In the genomic region with DNA sequence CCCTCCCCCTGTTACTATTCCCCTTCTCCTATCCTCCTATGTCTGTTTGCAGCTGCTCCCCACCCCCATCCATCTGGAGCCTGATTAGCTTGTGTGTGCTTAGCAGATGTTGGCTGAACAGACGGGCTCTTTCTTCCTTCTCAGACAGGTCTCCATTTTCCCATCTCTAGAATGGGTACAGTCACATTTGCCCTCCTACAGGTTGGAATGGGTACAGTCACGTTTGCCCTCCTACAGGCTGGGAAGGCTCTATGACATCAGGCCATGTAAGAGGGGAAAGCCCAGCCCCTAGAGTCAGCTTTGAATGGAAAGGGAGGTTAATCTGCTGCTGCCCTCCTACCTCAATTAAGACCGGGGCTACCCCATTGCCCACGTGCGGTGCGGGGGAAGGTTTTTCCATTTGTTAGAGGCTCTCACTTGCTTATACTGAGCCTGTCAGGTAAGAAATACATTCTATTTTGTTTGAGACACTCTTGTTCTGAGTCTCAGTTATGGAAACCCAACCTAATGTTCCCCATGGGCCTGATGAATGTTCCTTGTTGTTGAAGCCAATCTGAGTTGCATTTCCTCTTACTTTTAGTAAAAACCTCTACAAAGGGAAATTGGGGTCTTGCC, we compare ENCODE assay signal across 18 cellular contexts. TPM values are rescaled to one million over a fixed set of nuclear protein-coding genes. Genes with fewer than 3 reads are reported as not detected.
DNase-seq lines count a peak whose midpoint lies in the region; ATAC-seq, FAIRE-seq and TF ChIP-seq lines count a peak whose summit lies in the region.
"Had no signal": no experiment of that assay in that cellular context is flagged by ENCODE, and none has a peak within 500 bp of the region (broad histone marks: within the 10 kb centered on the region; RNA-seq: fewer than 3 reads in every experiment).

No MANE protein-coding gene starts in this region.

- DNase-seq in ELR (ENCODE audit: low read depth), result peak; percentile 16
- no peak for DNase-seq in GM12892 (ENCODE audit: insufficient read length)
- no peak for DNase-seq in activated B cell treated with CpG ODN at 0.5 μM for 24 hours
- DNase-seq in naive B cell, result no peak
- no peak for DNase-seq in NCI-H128 (lab: John Stamatoyannopoulos, UW; ENCODE audit: unreplicated experiment)
- DNase-seq in left ventricle myocardium superior, result no peak
- no peak for DNase-seq in 8988T
- DNase-seq in AG08395 (ENCODE audit: low spot score), result no peak
- DNase-seq: C1 segment of cervical spinal cord, cortex of kidney, NCI-H1092 treated with DMSO at 0.1 percent for 48 hours, NCI-H524 treated with DMSO at 0.1 percent for 48 hours, pancreas, SIG-M5, testis had no signal

- H3K36me3 Mint-ChIP-seq in activated B cell treated with CpG ODN at 0.5 μM for 24 hours (ENCODE audit: low read depth), result peaks cover 15% of the 10 kb centered on the region
- peaks cover 7 to 13% of the 10 kb centered on the region in 2 donors for H3K36me3 Mint-ChIP-seq in naive B cell

- TF ChIP-seq POLR2A in GM12892 (IDR thresholded peaks at IDR 0.05; ENCODE audit: low read depth, low read length), result no peak

- peak; percentile 74 for FAIRE-seq in GM12892 (lab: Jason Lieb, UNC)
- FAIRE-seq: G401.6, pancreas had no signal

- H3K27ac Mint-ChIP-seq in activated B cell treated with CpG ODN at 0.5 μM for 24 hours, result peak overlapping the region; percentile 75
- H3K27ac Mint-ChIP-seq in naive B cell, result peak overlapping the region in 3 of 6 donors; percentile 61 to 89 (median 62)

- intact Hi-C loops in activated B cell treated with CpG ODN at 0.5 μM for 24 hours (cut with micrococcal nuclease) (no loop called here), left ventricle myocardium superior (cut with micrococcal nuclease) (no loop called here)

- H3K9me3 Mint-ChIP-seq in activated B cell treated with CpG ODN at 0.5 μM for 24 hours (no peaks in the 10 kb centered on the region), naive B cell (peaks cover 0 to 4% (median 2%) of the 10 kb centered on the region in 7 donors)

- ATAC-seq in activated B cell treated with CpG ODN at 0.5 μM for 24 hours (ENCODE audit: low read depth) (peak; percentile 2), naive B cell (ENCODE audit: low read depth in 2 of 2) (no peak), left ventricle myocardium superior (no peak)
- ATAC-seq: pancreas had no signal

- H3K4me3 Mint-ChIP-seq in activated B cell treated with CpG ODN at 0.5 μM for 24 hours (peak overlapping the region; percentile 38), naive B cell (peak overlapping the region in 6 of 8 donors; percentile 3 to 73 (median 47))

- TF ChIP-seq CTCF in activated B cell treated with CpG ODN at 0.5 μM for 24 hours (IDR thresholded peaks at IDR 0.05), result no peak

- POLR2A ChIA-PET in activated B cell treated with CpG ODN at 0.5 μM for 24 hours (lab: Charles Lee), result interaction anchor here (0.6 to 5.7 kb wide), 8 partner anchors 16 to 109 kb away, joined by 3 to 50 read pairs (median 4); a partner anchor contains a TSS

- CTCF ChIA-PET in activated B cell treated with CpG ODN at 0.5 μM for 24 hours (lab: Charles Lee), result interaction anchor here (1.0 to 13.2 kb wide), 4 partner anchors 33 to 107 kb away, joined by 3 to 510 read pairs (median 4); a partner anchor contains a TSS

- H3K4me1 Mint-ChIP-seq in activated B cell treated with CpG ODN at 0.5 μM for 24 hours (peaks cover 80% of the 10 kb centered on the region), naive B cell (peaks cover 47 to 84% (median 80%) of the 10 kb centered on the region in 3 donors)

- H3K27me3 Mint-ChIP-seq in activated B cell treated with CpG ODN at 0.5 μM for 24 hours (no peaks in the 10 kb centered on the region), naive B cell (no peaks in the 10 kb centered on the region)

RNA-seq across cellular contexts. Expression of a gene that starts 2.2 kb away (rescaled TPM):
- 67.4 TPM for polyA plus RNA-seq in GM12892 (2012; ENCODE audit: missing spikeins)
- 111 and 123 TPM in 2 replicates for total RNA-seq in activated B cell treated with CpG ODN at 0.5 μM for 24 hours
- 100 to 1,000 TPM in 1 of 6 donors, 10 to 100 TPM in 5; 71.6 to 127 (median 93.6) TPM for polyA plus RNA-seq in naive B cell (ENCODE audit: low read depth in 6 of 6)
- total RNA-seq in left ventricle myocardium superior, result not detected
- total RNA-seq: HT-29, mesenteric fat pad had no signal

RNA-seq across cellular contexts. Expression of a gene that starts 8.9 kb away (rescaled TPM):
- polyA plus RNA-seq in GM12892 (2012; ENCODE audit: missing spikeins), result 95.4 TPM
- 108 and 129 TPM in 2 replicates for total RNA-seq in activated B cell treated with CpG ODN at 0.5 μM for 24 hours
- 100 to 1,000 TPM; 141 to 216 (median 170) TPM for polyA plus RNA-seq in naive B cell (ENCODE audit: low read depth in 6 of 6)
- 546 TPM for total RNA-seq in left ventricle myocardium superior

RNA-seq across cellular contexts. Expression of a gene that starts 51.3 kb away (rescaled TPM):
- polyA plus RNA-seq in GM12892 (2012; ENCODE audit: missing spikeins), result 29.1 TPM
- total RNA-seq in activated B cell treated with CpG ODN at 0.5 μM for 24 hours (55.3 and 58.6 TPM in 2 replicates), left ventricle myocardium superior (86.4 TPM)
- polyA plus RNA-seq in naive B cell (ENCODE audit: low read depth in 6 of 6), result 100 to 1,000 TPM in 5 of 6 donors, 10 to 100 TPM in 1; 95.6 to 169 (median 116) TPM

Comparison
In these comparisons a context has a peak if more than half of its experiments do, and no peak if none do; other contexts are left out.
1. RNA of a gene that starts 2.2 kb away (total RNA-seq): 111 to 123 TPM in activated B cell treated with CpG ODN at 0.5 μM for 24 hours; not detected in left ventricle myocardium superior (single experiment); every median in the first group is over 100 times any median in the second.